ENCODE assay signal across 1 cellular context in genomic region chr15:48652510-48653076, GRCh38.
TF ChIP-seq lines count a peak whose summit lies in the region.

No MANE protein-coding gene starts in this region.

TF ChIP-seq in HepG2, 621 proteins besides CTCF, POLR2A, EP300 and RAD21:
- TF ChIP-seq MAFF (IDR thresholded peaks at IDR 0.05; ENCODE audit: low read depth, low read length) (peak; percentile 44), MAFK (conservative IDR thresholded peaks at IDR 0.05 in 1 of 2, IDR thresholded peaks at IDR 0.05 in 1 of 2; ENCODE audit: low read length in 2 of 2) (peak; percentile 23 to 71; a peak in 3 of 4 replicates), ZBED4 (CRISPR knock-in tag; IDR thresholded peaks at IDR 0.05; ENCODE audit: borderline replicate concordance) (no peak)
